Comparison of ENCODE assay signal across 10 cellular contexts in genomic region chr14:105857816-105858675, GRCh38.
DNase-seq lines count a peak whose midpoint lies in the region; ATAC-seq and TF ChIP-seq lines count a peak whose summit lies in the region.
"Had no signal": no experiment of that assay in that cellular context is flagged by ENCODE, and none has a peak within 500 bp of the region (broad histone marks: within the 10 kb centered on the region; RNA-seq: fewer than 3 reads in every experiment).

No MANE protein-coding gene starts in this region.

- in situ Hi-C loops in mammary epithelial cell (cut with MboI; ENCODE audit: low sequenced_read_pairs in 2 of 2): no loop called here

- H3K36me3 ChIP-seq in HCT116 (ENCODE audit: control insufficient read depth in 1 of 2, insufficient read depth in 2 of 2, low read length in 2 of 2) (no peaks in the 10 kb centered on the region), mucosa of descending colon (ENCODE audit: low read depth) (no peaks in the 10 kb centered on the region), mammary epithelial cell (ENCODE audit: insufficient read depth, low read length) (no peaks in the 10 kb centered on the region)
- H3K36me3 ChIP-seq: stomach had no signal

- H3K4me3 ChIP-seq in HCT116 (replicated peaks in 1 of 2; ENCODE audit: low read depth in 1 of 2, low read length in 2 of 2) (no peak overlapping the region), mucosa of descending colon (no peak overlapping the region), mammary epithelial cell (replicated peaks in 1 of 3; ENCODE audit: insufficient read depth in 1 of 3, low read depth in 2 of 3, low read length in 3 of 3) (no peak overlapping the region)
- H3K4me3 ChIP-seq: stomach had no signal

- intact Hi-C loops in CD14-positive monocyte (cut with micrococcal nuclease) (no loop called here), HCT116 (cut with micrococcal nuclease) (no loop called here), mucosa of descending colon (cut with DNase I, micrococcal nuclease) (no loop called here), mammary epithelial cell (cut with micrococcal nuclease) (no loop called here)

- no peak for TF ChIP-seq POLR2A in HCT116 (IDR thresholded peaks at IDR 0.05; ENCODE audit: borderline replicate concordance, extremely low read depth, insufficient read depth, insufficient read length)

- H3K4me3 Mint-ChIP-seq in CD14-positive monocyte: peak overlapping the region; percentile 46 to 58
- peak overlapping the region; percentile 85 for H3K4me3 Mint-ChIP-seq in activated naive CD4-positive, alpha-beta T cell treated with anti-CD3 and anti-CD28 coated beads, Interleukin-2, amount 10 ng/mL, durations not matched to agents 7 days and 5 days

- CTCF ChIA-PET in HCT116 (lab: Charles Lee): no interaction called here
- CTCF ChIA-PET in activated naive CD4-positive, alpha-beta T cell treated with anti-CD3 and anti-CD28 coated beads, Interleukin-2, amount 10 ng/mL, durations not matched to agents 7 days and 5 days (lab: Charles Lee): interaction anchor here (0.9 to 1.5 kb wide), 4 partner anchors 39 to 559 kb away, joined by 3 to 5 read pairs (median 4); no protein-coding TSS in a partner anchor
- CTCF ChIA-PET in mammary epithelial cell (lab: Charles Lee; ENCODE audit: low non-redundant PET): no interaction called here

- H3K27me3 ChIP-seq in HCT116 (ENCODE audit: insufficient read depth, low read length) (no peaks in the 10 kb centered on the region), mammary epithelial cell (ENCODE audit: insufficient read depth, low read length) (no peaks in the 10 kb centered on the region)

- dilution Hi-C loops in mammary epithelial cell (cut with HindIII; ENCODE audit: low sequenced_read_pairs): no loop called here

- H4K20me1 ChIP-seq in HCT116 (ENCODE audit: insufficient read depth): no peaks in the 10 kb centered on the region
- no peaks in the 10 kb centered on the region for H4K20me1 ChIP-seq in mammary epithelial cell (ENCODE audit: insufficient read depth, low read length)

- H3K36me3 Mint-ChIP-seq in CD14-positive monocyte: peaks cover 0 to 5% of the 10 kb centered on the region in 2 donors
- H3K36me3 Mint-ChIP-seq in activated naive CD4-positive, alpha-beta T cell treated with anti-CD3 and anti-CD28 coated beads, Interleukin-2, amount 10 ng/mL, durations not matched to agents 7 days and 5 days: peaks cover 54% of the 10 kb centered on the region

- peak; percentile 44 for DNase-seq in CD14-positive monocyte (ENCODE audit: low spot score)
- DNase-seq in HCT116 (ENCODE audit: low read depth, low spot score): no peak
- peak; percentile 92 for DNase-seq in activated naive CD4-positive, alpha-beta T cell treated with anti-CD3 and anti-CD28 coated beads, Interleukin-2, amount 10 ng/mL, durations not matched to agents 7 days and 5 days
- peak in 2 of 3 donors; percentile 24 to 61 for DNase-seq in mucosa of descending colon
- DNase-seq in mammary epithelial cell: no peak
- DNase-seq in NCI-H510A (lab: John Stamatoyannopoulos, UW): no peak
- DNase-seq: NCI-H1417, stomach had no signal

- H3K9me3 Mint-ChIP-seq in CD14-positive monocyte: peaks cover 0 to 7% (median 0%) of the 10 kb centered on the region in 7 donors
- H3K9me3 Mint-ChIP-seq in activated naive CD4-positive, alpha-beta T cell treated with anti-CD3 and anti-CD28 coated beads, Interleukin-2, amount 10 ng/mL, durations not matched to agents 7 days and 5 days: no peaks in the 10 kb centered on the region

- no peak for TF ChIP-seq RAD21 in HCT116 (IDR thresholded peaks at IDR 0.05; ENCODE audit: low read depth)

- H3K4me2 ChIP-seq in HCT116 (ENCODE audit: low read length) (no peak overlapping the region), mammary epithelial cell (ENCODE audit: insufficient read depth, low read depth, low read length) (no peak overlapping the region)

- peaks cover 38 to 47% (median 45%) of the 10 kb centered on the region in 3 donors for H3K27me3 Mint-ChIP-seq in CD14-positive monocyte (ENCODE audit: low read depth in 3 of 3)
- H3K27me3 Mint-ChIP-seq in activated naive CD4-positive, alpha-beta T cell treated with anti-CD3 and anti-CD28 coated beads, Interleukin-2, amount 10 ng/mL, durations not matched to agents 7 days and 5 days: peaks cover 24% of the 10 kb centered on the region

- TF ChIP-seq CTCF in CD14-positive monocyte (IDR thresholded peaks at IDR 0.05) (no peak), HCT116 (IDR thresholded peaks at IDR 0.05 in 2 of 3, conservative IDR thresholded peaks at IDR 0.05 in 1 of 3; ENCODE audit: borderline replicate concordance in 1 of 3, insufficient read depth in 1 of 3, low read depth in 2 of 3, low read length in 2 of 3) (no peak), mucosa of descending colon (IDR thresholded peaks at IDR 0.05) (no peak), mammary epithelial cell (conservative IDR thresholded peaks at IDR 0.05 in 1 of 2, IDR thresholded peaks at IDR 0.05 in 1 of 2; ENCODE audit: extremely low read depth in 1 of 2, insufficient read depth in 1 of 2, low read depth in 1 of 2, low read length in 2 of 2) (no peak)

- no peaks in the 10 kb centered on the region for H3K9me3 ChIP-seq in HCT116 (ENCODE audit: control insufficient read depth in 1 of 2, insufficient read depth in 1 of 2, low read depth in 1 of 2, low read length in 2 of 2)
- H3K9me3 ChIP-seq in mucosa of descending colon: no peaks in the 10 kb centered on the region
- peaks cover 49% of the 10 kb centered on the region for H3K9me3 ChIP-seq in mammary epithelial cell (replicated peaks; ENCODE audit: insufficient read depth, low read length)
- H3K9me3 ChIP-seq: stomach had no signal

- H2AFZ ChIP-seq in HCT116 (ENCODE audit: low read depth, low read length, poor library complexity, severe bottlenecking): no peak overlapping the region
- H2AFZ ChIP-seq in mammary epithelial cell (ENCODE audit: low read depth, low read length): no peak overlapping the region

- RAD21 ChIA-PET in HCT116 (lab: Charles Lee; ENCODE audit: low non-redundant PET in 1 of 2, low total read pairs in 2 of 2, uncharacterized antibody in 2 of 2, unreplicated experiment in 2 of 2): no interaction called here

- peak overlapping the region in 2 of 7 donors; percentile 42 to 76 for H3K27ac Mint-ChIP-seq in CD14-positive monocyte
- peak overlapping the region; percentile 97 for H3K27ac Mint-ChIP-seq in activated naive CD4-positive, alpha-beta T cell treated with anti-CD3 and anti-CD28 coated beads, Interleukin-2, amount 10 ng/mL, durations not matched to agents 7 days and 5 days

- H3K79me2 ChIP-seq in HCT116 (ENCODE audit: insufficient read depth, low read length): no peaks in the 10 kb centered on the region
- no peaks in the 10 kb centered on the region for H3K79me2 ChIP-seq in mammary epithelial cell (ENCODE audit: insufficient read depth, low read length)

- BruUV-seq in HCT116 (replicated peaks; lab: Mats Ljungman, UMichigan) (no TSS peak), mammary epithelial cell (replicated peaks; lab: Mats Ljungman, UMichigan) (no TSS peak)

- WGBS in mammary epithelial cell (ENCODE audit: low coverage, missing lambda C conversion rate): 67% methylated on average over 3 of the region's 9 CpGs

- H3K4me1 Mint-ChIP-seq in CD14-positive monocyte: peaks cover 10% of the 10 kb centered on the region
- peaks cover 89% of the 10 kb centered on the region for H3K4me1 Mint-ChIP-seq in activated naive CD4-positive, alpha-beta T cell treated with anti-CD3 and anti-CD28 coated beads, Interleukin-2, amount 10 ng/mL, durations not matched to agents 7 days and 5 days

- ATAC-seq in HCT116: peak; percentile 50
- ATAC-seq in mucosa of descending colon: peak; percentile 2
- no peak for ATAC-seq in GM21423 (IDR thresholded peaks at IDR 0.05; ENCODE audit: unreplicated experiment)
- ATAC-seq in GM18519 (IDR thresholded peaks at IDR 0.05; ENCODE audit: low FRiP score, unreplicated experiment): no peak

- H3K27ac ChIP-seq in HCT116 (ENCODE audit: low read depth, low read length) (no peak overlapping the region; the same call in 1 of the 2 replicates), mammary epithelial cell (ENCODE audit: insufficient read depth, low read depth, low read length) (no peak overlapping the region)
- H3K27ac ChIP-seq: stomach had no signal

- POLR2A ChIA-PET in HCT116 (lab: Charles Lee): no interaction called here

- no peaks in the 10 kb centered on the region for H3K9me2 ChIP-seq in HCT116 (ENCODE audit: insufficient read depth)

- H3K9ac ChIP-seq in HCT116 (ENCODE audit: low read length): no peak overlapping the region
- no peak overlapping the region for H3K9ac ChIP-seq in mammary epithelial cell (ENCODE audit: insufficient read depth, low read length)

- no peaks in the 10 kb centered on the region for H3K4me1 ChIP-seq in HCT116 (ENCODE audit: control insufficient read depth in 1 of 2, insufficient read depth in 2 of 2, low read length in 2 of 2)
- no peaks in the 10 kb centered on the region for H3K4me1 ChIP-seq in mucosa of descending colon (ENCODE audit: low read depth)
- H3K4me1 ChIP-seq in mammary epithelial cell (ENCODE audit: insufficient read depth, low read length): no peaks in the 10 kb centered on the region
- H3K4me1 ChIP-seq: stomach had no signal

TF ChIP-seq in HCT116, 20 proteins besides CTCF, POLR2A, EP300 and RAD21 (continues in another document):
- no peak for TF ChIP-seq EGR1 (IDR thresholded peaks at IDR 0.05; ENCODE audit: low read depth)
- TF ChIP-seq CBX3 (IDR thresholded peaks at IDR 0.05; ENCODE audit: low read depth): no peak
- TF ChIP-seq SIN3A (IDR thresholded peaks at IDR 0.05; ENCODE audit: low read depth): no peak
- TF ChIP-seq EZH2 (IDR thresholded peaks at IDR 0.05): no peak
- TF ChIP-seq YY1 (IDR thresholded peaks at IDR 0.05; ENCODE audit: extremely low read depth, insufficient replicate concordance, low read depth, low read length): no peak
- TF ChIP-seq MAX (IDR thresholded peaks at IDR 0.05): no peak
- no peak for TF ChIP-seq ELF1 (IDR thresholded peaks at IDR 0.05; ENCODE audit: borderline replicate concordance, low read depth)
- TF ChIP-seq JUND (IDR thresholded peaks at IDR 0.05): no peak
- TF ChIP-seq TCF7L2 (IDR thresholded peaks at IDR 0.05; ENCODE audit: borderline replicate concordance, extremely low read depth, insufficient read depth, insufficient read length): no peak

Comparison
In these comparisons a context has a peak if more than half of its experiments do, and no peak if none do; other contexts are left out.
1. DNase-seq: peak in CD14-positive monocyte (single experiment), activated naive CD4-positive, alpha-beta T cell treated with anti-CD3 and anti-CD28 coated beads, Interleukin-2, amount 10 ng/mL, durations not matched to agents 7 days and 5 days (single experiment) and mucosa of descending colon (2 of 3); none in HCT116 (single experiment), mammary epithelial cell (single experiment) and NCI-H510A (single experiment).
2. ATAC-seq: peak in HCT116 (single experiment) and mucosa of descending colon (single experiment); none in GM21423 (single experiment) and GM18519 (single experiment).